Comparison of ENCODE assay signal across 2 cellular contexts in genomic region chr2:172182624-172183023, GRCh38.
TF ChIP-seq lines count a peak whose summit lies in the region.

No MANE protein-coding gene starts in this region.

TF ChIP-seq in HEK293, 187 proteins besides CTCF, POLR2A, EP300 and RAD21:
- TF ChIP-seq PATZ1 (tag by site-specific recombination; IDR thresholded peaks at IDR 0.05) (no peak), ZNF629 (tag by site-specific recombination; IDR thresholded peaks at IDR 0.05) (peak; percentile 32; the same call in 1 of the 2 replicates)

TF ChIP-seq in H1, 55 proteins besides CTCF, POLR2A, EP300 and RAD21:
- TF ChIP-seq SP1 (IDR thresholded peaks at IDR 0.05; ENCODE audit: low read depth, low read length) (no peak), POLR2AphosphoS5 (IDR thresholded peaks at IDR 0.05; ENCODE audit: low read depth, low read length) (no peak), CREB1 (IDR thresholded peaks at IDR 0.05) (0 out of 2 replicates have a peak, but pooled peaks have one; percentile 34), PHF8 (conservative IDR thresholded peaks at IDR 0.05; ENCODE audit: low read depth, low read length) (no peak), KDM1A (IDR thresholded peaks at IDR 0.05; ENCODE audit: borderline replicate concordance, low read length) (no peak), KDM5A (IDR thresholded peaks at IDR 0.05; ENCODE audit: low read length) (no peak), CEBPB (IDR thresholded peaks at IDR 0.05; ENCODE audit: low read depth, low read length) (peak; percentile 91), GABPA (IDR thresholded peaks at IDR 0.05; ENCODE audit: borderline replicate concordance, insufficient read depth, low read length) (no peak), RXRA (IDR thresholded peaks at IDR 0.05; ENCODE audit: insufficient read depth, low read depth, low read length) (no peak), CBX8 (IDR thresholded peaks at IDR 0.05; ENCODE audit: borderline replicate concordance, low read depth, low read length) (no peak), ZNF274 (IDR thresholded peaks at IDR 0.05; ENCODE audit: borderline replicate concordance, extremely low read depth, low read length) (no peak), NRF1 (IDR thresholded peaks at IDR 0.05; ENCODE audit: low read depth, low read length) (no peak)
- TF ChIP-seq, protein P1, sequence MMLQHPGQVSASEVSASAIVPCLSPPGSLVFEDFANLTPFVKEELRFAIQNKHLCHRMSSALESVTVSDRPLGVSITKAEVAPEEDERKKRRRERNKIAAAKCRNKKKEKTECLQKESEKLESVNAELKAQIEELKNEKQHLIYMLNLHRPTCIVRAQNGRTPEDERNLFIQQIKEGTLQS (IDR thresholded peaks at IDR 0.05; ENCODE audit: insufficient read depth, low read depth, low read length) = peak; percentile 78
